In the genomic region with DNA sequence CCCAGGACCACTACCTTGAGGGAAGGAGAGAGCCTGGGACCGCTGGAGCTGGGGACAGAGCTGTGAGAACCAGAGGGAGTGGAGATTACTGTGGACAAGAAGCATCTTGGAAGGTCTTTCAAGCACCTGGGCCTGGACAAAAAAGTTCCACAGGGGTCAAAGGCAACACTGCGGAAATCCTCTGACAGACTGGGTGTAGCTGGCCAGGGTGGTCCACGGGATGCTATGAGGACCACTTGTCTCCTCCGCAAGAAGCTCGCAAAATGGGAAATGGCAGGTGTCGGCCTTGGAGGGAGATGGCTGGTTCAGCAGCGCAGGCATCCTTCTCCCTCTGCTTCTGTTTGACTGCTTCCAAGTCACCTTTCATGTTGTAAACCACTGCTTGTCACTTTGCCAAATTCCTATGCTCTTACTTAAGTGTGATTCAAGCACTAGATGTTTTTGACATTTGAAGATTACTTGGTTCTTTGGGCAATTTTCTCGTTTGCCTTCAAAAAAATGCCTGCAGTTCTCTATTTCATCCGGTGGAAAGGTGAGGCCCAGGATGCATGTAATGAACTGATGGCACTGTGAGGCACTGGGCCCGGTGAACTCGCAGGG, we compare ENCODE assay signal across 18 cellular contexts. TPM values are rescaled to one million over a fixed set of nuclear protein-coding genes. Genes with fewer than 3 reads are reported as not detected.
DNase-seq lines count a peak whose midpoint lies in the region; ATAC-seq and TF ChIP-seq lines count a peak whose summit lies in the region.
"Had no signal": no experiment of that assay in that cellular context is flagged by ENCODE, and none has a peak within 500 bp of the region (broad histone marks: within the 10 kb centered on the region; RNA-seq: fewer than 3 reads in every experiment).

No MANE protein-coding gene starts in this region.

- peaks cover 9 to 19% of the 10 kb centered on the region in 2 experiments; a peak in 3 of 4 replicates for H3K4me1 ChIP-seq in SK-N-SH (ENCODE audit: control insufficient read depth in 1 of 2, insufficient read depth in 2 of 2, low read depth in 1 of 2, low read length in 1 of 2)
- H3K4me1 ChIP-seq in psoas muscle, result no peaks in the 10 kb centered on the region

- in situ Hi-C loops in astrocyte of the cerebellum (cut with HindIII; ENCODE audit: low sequenced_read_pairs), result no loop called here

- H3K27ac ChIP-seq in SK-N-SH (ENCODE audit: low read depth in 2 of 2, low read length in 1 of 2) (peak overlapping the region in 1 of 2 experiments; percentile 70; a peak in 2 of 4 replicates), psoas muscle (no peak overlapping the region)
- H3K27ac ChIP-seq: 22Rv1, SK-N-MC had no signal

- peaks cover 7% of the 10 kb centered on the region for H3F3A ChIP-seq in SK-N-SH (replicated peaks; ENCODE audit: insufficient read depth)

- TF ChIP-seq CTCF in SK-N-SH (IDR thresholded peaks at IDR 0.05) (no peak), astrocyte of the cerebellum (IDR thresholded peaks at IDR 0.05; ENCODE audit: low read depth, low read length, missing control alignments) (no peak), fibroblast of villous mesenchyme (IDR thresholded peaks at IDR 0.05; ENCODE audit: insufficient read depth, low read depth, low read length) (no peak), psoas muscle (IDR thresholded peaks at IDR 0.05) (no peak)

- peak overlapping the region; percentile 27; the same call in 1 of the 2 replicates for H3K4me2 ChIP-seq in SK-N-SH

- TF ChIP-seq RAD21 in SK-N-SH (IDR thresholded peaks at IDR 0.05; ENCODE audit: low read length), result no peak

- H3K4me3 ChIP-seq in SK-N-SH (ENCODE audit: low read depth in 2 of 2, low read length in 1 of 2) (no peak overlapping the region), astrocyte of the cerebellum (ENCODE audit: low read depth, low read length) (no peak overlapping the region), fibroblast of villous mesenchyme (ENCODE audit: low read depth, low read length) (no peak overlapping the region), psoas muscle (no peak overlapping the region)
- H3K4me3 ChIP-seq: SK-N-MC had no signal

- no peaks in the 10 kb centered on the region for H3K27me3 ChIP-seq in SK-N-SH (ENCODE audit: insufficient read depth)
- no peaks in the 10 kb centered on the region for H3K27me3 ChIP-seq in psoas muscle (ENCODE audit: insufficient read depth in 3 of 3, low read length in 2 of 3)

- H3K9me3 ChIP-seq in SK-N-SH (no peaks in the 10 kb centered on the region), psoas muscle (no peaks in the 10 kb centered on the region)

- no peaks in the 10 kb centered on the region; the same call in 1 of the 2 replicates for H3K79me2 ChIP-seq in SK-N-SH (ENCODE audit: insufficient read depth)

- H2AFZ ChIP-seq in SK-N-SH (ENCODE audit: low read depth), result no peak overlapping the region

- WGBS in SK-N-SH (ENCODE audit: low lambda C conversion rate), result 64% methylated on average over 11 of the region's 11 CpGs
- 81 to 85% (median 83%) methylated on average over 11 of the region's 11 CpGs for whole genome bisulfite sequencing in psoas muscle, 3 donors

- no peaks in the 10 kb centered on the region for H4K20me1 ChIP-seq in SK-N-SH (ENCODE audit: insufficient read depth)

- no peak for ATAC-seq in SK-N-SH treated with all-trans-retinoic acid at 6 μM for 48 hours
- no peak for ATAC-seq in HG02840 (IDR thresholded peaks at IDR 0.05; ENCODE audit: low FRiP score, unreplicated experiment)
- no peak for ATAC-seq in psoas muscle
- ATAC-seq: HepG2; naive thymus-derived CD8-positive, alpha-beta T cell had no signal

- POLR2A ChIA-PET in SK-N-SH (lab: Yijun Ruan, JAX), result no interaction called here

- CTCF ChIA-PET in SK-N-SH (lab: Yijun Ruan, JAX), result interaction anchor here (0.7 to 3.3 kb wide), 4 partner anchors 8 to 353 kb away, joined by 3 to 39 read pairs (median 4); no protein-coding TSS in a partner anchor

- no peak for TF ChIP-seq EP300 in SK-N-SH (IDR thresholded peaks at IDR 0.05; ENCODE audit: borderline replicate concordance in 1 of 2, low read depth in 1 of 2, low read length in 1 of 2)

- H3K9me2 ChIP-seq in SK-N-SH, result no peaks in the 10 kb centered on the region

- DNase-seq in SK-N-SH (no peak), astrocyte of the cerebellum (ENCODE audit: low read depth) (peak; percentile 35), fibroblast of villous mesenchyme (ENCODE audit: low read depth) (peak; percentile 45), psoas muscle (no peak), NCI-H69 (lab: John Stamatoyannopoulos, UW) (no peak), CD1c-positive myeloid dendritic cell (ENCODE audit: extremely low spot score) (no peak)
- DNase-seq: activated CD8-positive, alpha-beta memory T cell treated with anti-CD3 and anti-CD28 coated beads for 24 hours; activated gamma-delta T cell; COR-L47; hippocampal formation; left ventricle myocardium superior; naive thymus-derived CD8-positive, alpha-beta T cell; NCI-H2171 had no signal

- H3K36me3 ChIP-seq in SK-N-SH (replicated peaks in 1 of 2; ENCODE audit: control insufficient read depth in 1 of 2, insufficient read depth in 2 of 2, low read length in 1 of 2) (no peaks in the 10 kb centered on the region), psoas muscle (ENCODE audit: insufficient read depth in 1 of 2, low read depth in 1 of 2) (no peaks in the 10 kb centered on the region)

- H3K9ac ChIP-seq in SK-N-SH, result no peak overlapping the region

- intact Hi-C loops in psoas muscle (cut with DNase I), result loop anchor here in 1 of 2 donors (10.0 kb wide), 1 partner anchor 342 kb away; no protein-coding TSS in a partner anchor

TF ChIP-seq in SK-N-SH, 30 proteins besides CTCF, POLR2A, EP300 and RAD21 (continues in another document):
- TF ChIP-seq, protein P1, sequence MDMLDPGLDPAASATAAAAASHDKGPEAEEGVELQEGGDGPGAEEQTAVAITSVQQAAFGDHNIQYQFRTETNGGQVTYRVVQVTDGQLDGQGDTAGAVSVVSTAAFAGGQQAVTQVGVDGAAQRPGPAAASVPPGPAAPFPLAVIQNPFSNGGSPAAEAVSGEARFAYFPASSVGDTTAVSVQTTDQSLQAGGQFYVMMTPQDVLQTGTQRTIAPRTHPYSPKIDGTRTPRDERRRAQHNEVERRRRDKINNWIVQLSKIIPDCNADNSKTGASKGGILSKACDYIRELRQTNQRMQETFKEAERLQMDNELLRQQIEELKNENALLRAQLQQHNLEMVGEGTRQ (IDR thresholded peaks at IDR 0.05; ENCODE audit: borderline replicate concordance, low read depth, low read length), result no peak
- TF ChIP-seq TAF1 (IDR thresholded peaks at IDR 0.05; ENCODE audit: borderline replicate concordance, low read depth, low read length), result no peak
- TF ChIP-seq RXRA (IDR thresholded peaks at IDR 0.05; ENCODE audit: borderline replicate concordance, low read depth), result no peak

TF ChIP-seq in SK-N-SH treated with all-trans-retinoic acid at 6 μM for 48 hours, 23 proteins besides CTCF, POLR2A, EP300 and RAD21:
- TF ChIP-seq ZNF565 (CRISPR knock-in tag; conservative IDR thresholded peaks at IDR 0.05; ENCODE audit: low read depth) (no peak), ESRRG (CRISPR knock-in tag; IDR thresholded peaks at IDR 0.05) (no peak), CSDC2 (CRISPR knock-in tag; IDR thresholded peaks at IDR 0.05) (no peak), ZC3H10 (CRISPR knock-in tag; IDR thresholded peaks at IDR 0.05) (no peak), ZNF70 (CRISPR knock-in tag; IDR thresholded peaks at IDR 0.05) (no peak), SNAI2 (CRISPR knock-in tag; IDR thresholded peaks at IDR 0.05) (no peak), GLIS3 (CRISPR knock-in tag; IDR thresholded peaks at IDR 0.05) (no peak), OSR1 (CRISPR knock-in tag; IDR thresholded peaks at IDR 0.05) (no peak)
- TF ChIP-seq, protein P2, sequence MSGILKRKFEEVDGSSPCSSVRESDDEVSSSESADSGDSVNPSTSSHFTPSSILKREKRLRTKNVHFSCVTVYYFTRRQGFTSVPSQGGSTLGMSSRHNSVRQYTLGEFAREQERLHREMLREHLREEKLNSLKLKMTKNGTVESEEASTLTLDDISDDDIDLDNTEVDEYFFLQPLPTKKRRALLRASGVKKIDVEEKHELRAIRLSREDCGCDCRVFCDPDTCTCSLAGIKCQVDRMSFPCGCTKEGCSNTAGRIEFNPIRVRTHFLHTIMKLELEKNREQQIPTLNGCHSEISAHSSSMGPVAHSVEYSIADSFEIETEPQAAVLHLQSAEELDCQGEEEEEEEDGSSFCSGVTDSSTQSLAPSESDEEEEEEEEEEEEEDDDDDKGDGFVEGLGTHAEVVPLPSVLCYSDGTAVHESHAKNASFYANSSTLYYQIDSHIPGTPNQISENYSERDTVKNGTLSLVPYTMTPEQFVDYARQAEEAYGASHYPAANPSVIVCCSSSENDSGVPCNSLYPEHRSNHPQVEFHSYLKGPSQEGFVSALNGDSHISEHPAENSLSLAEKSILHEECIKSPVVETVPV (CRISPR knock-in tag; IDR thresholded peaks at IDR 0.05), result no peak

RNA-seq across cellular contexts. Expression of a gene that starts 27.7 kb away (rescaled TPM):
- polyA plus RNA-seq in SK-N-SH (2012; rRNA removed) (4.2 and 4.6 TPM in 2 replicates), psoas muscle (10 to 100 TPM in 1 of 3 donors, 1 to 10 TPM in 2; 4.7 to 13.3 (median 6.4) TPM)
- polyA plus RNA-seq in SK-N-SH (2012; cell fraction: cytosol; rRNA removed), result 2.9 and 3.8 TPM in 2 replicates
- polyA plus RNA-seq in SK-N-SH (2012; cell fraction: nucleus; rRNA removed), result 17.7 and 21.5 TPM in 2 replicates
- total RNA-seq in fibroblast of villous mesenchyme (10.6 and 14.7 TPM in 2 replicates), psoas muscle (10 to 100 TPM in 1 of 4 donors, 1 to 10 TPM in 3; 4.4 to 14.1 (median 7.7) TPM)
- total RNA-seq: HepG2 had no signal

Comparison
In these comparisons a context has a peak if more than half of its experiments do, and no peak if none do; other contexts are left out.
1. DNase-seq: peak in astrocyte of the cerebellum (single experiment) and fibroblast of villous mesenchyme (single experiment); none in SK-N-SH (single experiment), psoas muscle (0 of 2), NCI-H69 (single experiment) and CD1c-positive myeloid dendritic cell (single experiment).